In the genomic region with DNA sequence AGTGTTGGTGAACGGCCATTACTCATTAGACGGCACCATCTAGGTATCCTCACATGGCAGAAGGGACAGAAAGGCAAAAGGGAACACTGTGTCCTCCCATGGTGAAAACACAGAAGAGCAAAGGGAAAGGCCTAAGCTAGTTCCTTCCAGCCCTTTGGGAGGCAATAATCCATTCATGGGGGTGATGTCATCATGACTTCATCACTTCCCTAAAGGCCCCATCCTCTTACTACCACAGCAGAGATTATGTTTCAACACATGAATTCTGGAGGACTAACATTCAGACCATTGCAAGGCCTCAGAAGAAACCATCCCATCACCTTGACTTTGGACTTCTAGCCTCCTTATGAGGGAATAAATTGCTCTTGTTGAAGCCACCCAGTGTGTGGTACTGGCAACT, we compare ENCODE assay signal across 1 cellular context.
TF ChIP-seq lines count a peak whose summit lies in the region.

No MANE protein-coding gene starts in this region.

TF ChIP-seq in HEK293, 187 proteins besides CTCF, POLR2A, EP300 and RAD21 (continued from another document):
- TF ChIP-seq, protein P1, sequence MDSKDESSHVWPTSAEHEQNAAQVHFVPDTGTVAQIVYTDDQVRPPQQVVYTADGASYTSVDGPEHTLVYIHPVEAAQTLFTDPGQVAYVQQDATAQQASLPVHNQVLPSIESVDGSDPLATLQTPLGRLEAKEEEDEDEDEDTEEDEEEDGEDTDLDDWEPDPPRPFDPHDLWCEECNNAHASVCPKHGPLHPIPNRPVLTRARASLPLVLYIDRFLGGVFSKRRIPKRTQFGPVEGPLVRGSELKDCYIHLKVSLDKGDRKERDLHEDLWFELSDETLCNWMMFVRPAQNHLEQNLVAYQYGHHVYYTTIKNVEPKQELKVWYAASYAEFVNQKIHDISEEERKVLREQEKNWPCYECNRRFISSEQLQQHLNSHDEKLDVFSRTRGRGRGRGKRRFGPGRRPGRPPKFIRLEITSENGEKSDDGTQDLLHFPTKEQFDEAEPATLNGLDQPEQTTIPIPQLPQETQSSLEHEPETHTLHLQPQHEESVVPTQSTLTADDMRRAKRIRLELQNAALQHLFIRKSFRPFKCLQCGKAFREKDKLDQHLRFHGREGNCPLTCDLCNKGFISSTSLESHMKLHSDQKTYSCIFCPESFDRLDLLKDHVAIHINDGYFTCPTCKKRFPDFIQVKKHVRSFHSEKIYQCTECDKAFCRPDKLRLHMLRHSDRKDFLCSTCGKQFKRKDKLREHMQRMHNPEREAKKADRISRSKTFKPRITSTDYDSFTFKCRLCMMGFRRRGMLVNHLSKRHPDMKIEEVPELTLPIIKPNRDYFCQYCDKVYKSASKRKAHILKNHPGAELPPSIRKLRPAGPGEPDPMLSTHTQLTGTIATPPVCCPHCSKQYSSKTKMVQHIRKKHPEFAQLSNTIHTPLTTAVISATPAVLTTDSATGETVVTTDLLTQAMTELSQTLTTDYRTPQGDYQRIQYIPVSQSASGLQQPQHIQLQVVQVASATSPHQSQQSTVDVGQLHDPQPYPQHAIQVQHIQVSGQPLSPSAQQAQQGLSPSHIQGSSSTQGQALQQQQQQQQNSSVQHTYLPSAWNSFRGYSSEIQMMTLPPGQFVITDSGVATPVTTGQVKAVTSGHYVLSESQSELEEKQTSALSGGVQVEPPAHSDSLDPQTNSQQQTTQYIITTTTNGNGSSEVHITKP (tag by site-specific recombination; IDR thresholded peaks at IDR 0.05) = peak; percentile 63
- no peak for TF ChIP-seq ZNF621 (tag by site-specific recombination; IDR thresholded peaks at IDR 0.05)
- peak; percentile 82 for TF ChIP-seq ZNF366 (tag by site-specific recombination; conservative IDR thresholded peaks at IDR 0.05)
- TF ChIP-seq ZNF660 (tag by site-specific recombination; IDR thresholded peaks at IDR 0.05) = peak; percentile 84
- TF ChIP-seq SP7 (tag by site-specific recombination; IDR thresholded peaks at IDR 0.05) = peak; percentile 72
- 0 out of 2 replicates have a peak, but pooled peaks have one; percentile 23 for TF ChIP-seq ZBTB48 (tag by site-specific recombination; IDR thresholded peaks at IDR 0.05)
- no peak for TF ChIP-seq ZNF37A (tag by site-specific recombination; IDR thresholded peaks at IDR 0.05)
- peak; percentile 68; the same call in 1 of the 2 replicates for TF ChIP-seq ZNF10 (tag by site-specific recombination; IDR thresholded peaks at IDR 0.05)
- 0 out of 2 replicates have a peak, but pooled peaks have one; percentile 23 for TF ChIP-seq ZBTB17 (tag by site-specific recombination; IDR thresholded peaks at IDR 0.05)
- 0 out of 2 replicates have a peak, but pooled peaks have one; percentile 26 for TF ChIP-seq ZEB2 (tag by site-specific recombination; IDR thresholded peaks at IDR 0.05)
- peak; percentile 29; the same call in 1 of the 2 replicates for TF ChIP-seq IKZF3 (tag by site-specific recombination; IDR thresholded peaks at IDR 0.05)
- TF ChIP-seq PRDM1 (tag by site-specific recombination; IDR thresholded peaks at IDR 0.05) = 0 out of 2 replicates have a peak, but pooled peaks have one; percentile 9
- no peak for TF ChIP-seq MEIS1 (CRISPR knock-in tag; IDR thresholded peaks at IDR 0.05; ENCODE audit: borderline replicate concordance)
- peak; percentile 95 for TF ChIP-seq ZNF629 (tag by site-specific recombination; IDR thresholded peaks at IDR 0.05)
- TF ChIP-seq, protein P2, sequence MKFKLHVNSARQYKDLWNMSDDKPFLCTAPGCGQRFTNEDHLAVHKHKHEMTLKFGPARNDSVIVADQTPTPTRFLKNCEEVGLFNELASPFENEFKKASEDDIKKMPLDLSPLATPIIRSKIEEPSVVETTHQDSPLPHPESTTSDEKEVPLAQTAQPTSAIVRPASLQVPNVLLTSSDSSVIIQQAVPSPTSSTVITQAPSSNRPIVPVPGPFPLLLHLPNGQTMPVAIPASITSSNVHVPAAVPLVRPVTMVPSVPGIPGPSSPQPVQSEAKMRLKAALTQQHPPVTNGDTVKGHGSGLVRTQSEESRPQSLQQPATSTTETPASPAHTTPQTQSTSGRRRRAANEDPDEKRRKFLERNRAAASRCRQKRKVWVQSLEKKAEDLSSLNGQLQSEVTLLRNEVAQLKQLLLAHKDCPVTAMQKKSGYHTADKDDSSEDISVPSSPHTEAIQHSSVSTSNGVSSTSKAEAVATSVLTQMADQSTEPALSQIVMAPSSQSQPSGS (tag by site-specific recombination; IDR thresholded peaks at IDR 0.05; ENCODE audit: low read depth) = peak; percentile 95
- no peak for TF ChIP-seq ELK4 (IDR thresholded peaks at IDR 0.05; ENCODE audit: borderline replicate concordance, low read depth, low read length)
- no peak for TF ChIP-seq ZNF350 (tag by site-specific recombination; IDR thresholded peaks at IDR 0.05)
- TF ChIP-seq ZNF426 (tag by site-specific recombination; IDR thresholded peaks at IDR 0.05) = no peak
- TF ChIP-seq, protein P3, sequence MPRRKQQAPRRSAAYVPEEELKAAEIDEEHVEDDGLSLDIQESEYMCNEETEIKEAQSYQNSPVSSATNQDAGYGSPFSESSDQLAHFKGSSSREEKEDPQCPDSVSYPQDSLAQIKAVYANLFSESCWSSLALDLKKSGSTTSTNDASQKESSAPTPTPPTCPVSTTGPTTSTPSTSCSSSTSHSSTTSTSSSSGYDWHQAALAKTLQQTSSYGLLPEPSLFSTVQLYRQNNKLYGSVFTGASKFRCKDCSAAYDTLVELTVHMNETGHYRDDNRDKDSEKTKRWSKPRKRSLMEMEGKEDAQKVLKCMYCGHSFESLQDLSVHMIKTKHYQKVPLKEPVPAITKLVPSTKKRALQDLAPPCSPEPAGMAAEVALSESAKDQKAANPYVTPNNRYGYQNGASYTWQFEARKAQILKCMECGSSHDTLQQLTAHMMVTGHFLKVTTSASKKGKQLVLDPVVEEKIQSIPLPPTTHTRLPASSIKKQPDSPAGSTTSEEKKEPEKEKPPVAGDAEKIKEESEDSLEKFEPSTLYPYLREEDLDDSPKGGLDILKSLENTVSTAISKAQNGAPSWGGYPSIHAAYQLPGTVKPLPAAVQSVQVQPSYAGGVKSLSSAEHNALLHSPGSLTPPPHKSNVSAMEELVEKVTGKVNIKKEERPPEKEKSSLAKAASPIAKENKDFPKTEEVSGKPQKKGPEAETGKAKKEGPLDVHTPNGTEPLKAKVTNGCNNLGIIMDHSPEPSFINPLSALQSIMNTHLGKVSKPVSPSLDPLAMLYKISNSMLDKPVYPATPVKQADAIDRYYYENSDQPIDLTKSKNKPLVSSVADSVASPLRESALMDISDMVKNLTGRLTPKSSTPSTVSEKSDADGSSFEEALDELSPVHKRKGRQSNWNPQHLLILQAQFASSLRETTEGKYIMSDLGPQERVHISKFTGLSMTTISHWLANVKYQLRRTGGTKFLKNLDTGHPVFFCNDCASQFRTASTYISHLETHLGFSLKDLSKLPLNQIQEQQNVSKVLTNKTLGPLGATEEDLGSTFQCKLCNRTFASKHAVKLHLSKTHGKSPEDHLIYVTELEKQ (tag by site-specific recombination; IDR thresholded peaks at IDR 0.05; ENCODE audit: borderline replicate concordance) = no peak
- TF ChIP-seq ZBTB21 (tag by site-specific recombination; IDR thresholded peaks at IDR 0.05) = peak; percentile 96
- TF ChIP-seq ZNF558 (tag by site-specific recombination; IDR thresholded peaks at IDR 0.05) = peak; percentile 66; the same call in 1 of the 2 replicates
- TF ChIP-seq ZNF639 (tag by site-specific recombination; IDR thresholded peaks at IDR 0.05) = 0 out of 2 replicates have a peak, but pooled peaks have one; percentile 50
- no peak for TF ChIP-seq ZNF292 (tag by site-specific recombination; IDR thresholded peaks at IDR 0.05; ENCODE audit: borderline replicate concordance, low read depth)
- no peak for TF ChIP-seq HOXC10 (CRISPR knock-in tag; IDR thresholded peaks at IDR 0.05)
- 0 out of 2 replicates have a peak, but pooled peaks have one; percentile 47 for TF ChIP-seq ZNF324 (tag by site-specific recombination; IDR thresholded peaks at IDR 0.05)
- TF ChIP-seq GLIS1 (tag by site-specific recombination; IDR thresholded peaks at IDR 0.05) = peak; percentile 46; the same call in 1 of the 2 replicates
- TF ChIP-seq ZNF768 (tag by site-specific recombination; IDR thresholded peaks at IDR 0.05) = no peak
- TF ChIP-seq ZNF548 (tag by site-specific recombination; IDR thresholded peaks at IDR 0.05) = 0 out of 2 replicates have a peak, but pooled peaks have one; percentile 30
- 0 out of 2 replicates have a peak, but pooled peaks have one; percentile 52 for TF ChIP-seq KLF17 (tag by site-specific recombination; IDR thresholded peaks at IDR 0.05)
- peak; percentile 29; the same call in 1 of the 2 replicates for TF ChIP-seq WT1 (tag by site-specific recombination; IDR thresholded peaks at IDR 0.05)
- TF ChIP-seq ZNF433 (tag by site-specific recombination; IDR thresholded peaks at IDR 0.05; ENCODE audit: low read depth) = no peak
- no peak for TF ChIP-seq HOXD13 (CRISPR knock-in tag; IDR thresholded peaks at IDR 0.05; ENCODE audit: borderline replicate concordance)
